In genomic region chr11:61955031-61955415, GRCh38 we compare ENCODE assay signal across 8 cellular contexts. TPM values are rescaled to one million over a fixed set of nuclear protein-coding genes. Genes with fewer than 3 reads are reported as not detected.
DNase-seq lines count a peak whose midpoint lies in the region; ATAC-seq, FAIRE-seq and TF ChIP-seq lines count a peak whose summit lies in the region.

No MANE protein-coding gene starts in this region.

- peaks cover 2% of the 10 kb centered on the region for H3K36me3 Mint-ChIP-seq in IgD-negative memory B cell
- no peaks in the 10 kb centered on the region for H3K36me3 Mint-ChIP-seq in central memory CD8-positive, alpha-beta T cell (ENCODE audit: insufficient read depth)

- peaks cover 0 to 22% (median 4%) of the 10 kb centered on the region in 7 donors for H3K27me3 ChIP-seq in spleen (replicated peaks in 1 of 7)

- CTCF ChIA-PET in AG04449 (lab: Yijun Ruan, JAX): interaction anchor here (1.0 to 12.3 kb wide), 8 partner anchors 10 to 153 kb away, joined by 3 to 568 read pairs (median 4); no protein-coding TSS in a partner anchor

- TF ChIP-seq POLR2A in spleen (IDR thresholded peaks at IDR 0.05): no peak

- H3K4me3 ChIP-seq in AG04449 (ENCODE audit: low read depth, low read length) (peak overlapping the region; percentile 37), spleen (peak overlapping the region; percentile 21 to 71 (median 36))

- H3K4me1 Mint-ChIP-seq in IgD-negative memory B cell: peaks cover 3 to 6% (median 5%) of the 10 kb centered on the region in 3 donors
- no peaks in the 10 kb centered on the region for H3K4me1 Mint-ChIP-seq in central memory CD8-positive, alpha-beta T cell

- no peaks in the 10 kb centered on the region for H3K9me3 Mint-ChIP-seq in IgD-negative memory B cell
- no peaks in the 10 kb centered on the region for H3K9me3 Mint-ChIP-seq in central memory CD8-positive, alpha-beta T cell

- WGBS in spleen, 5 donors: 6 to 8% (median 6%) methylated on average over 17 to 19 of the region's 19 CpGs

- no peak for DNase-seq in AG04449 (ENCODE audit: low read depth, low spot score)
- DNase-seq in central memory CD8-positive, alpha-beta T cell (ENCODE audit: low spot score in 2 of 2): no peak
- peak; percentile 30 for DNase-seq in inferior parietal cortex (ENCODE audit: extremely low spot score)
- peak; percentile 91 for DNase-seq in spleen
- DNase-seq in activated naive CD4-positive, alpha-beta T cell (lab: John Stamatoyannopoulos, UW): no peak
- no peak for DNase-seq in GM19239 (ENCODE audit: insufficient read length, low spot score)
- no peak for DNase-seq in stimulated activated CD4-positive, alpha-beta T cell treated with anti-CD3 and anti-CD28 coated beads, Interleukin-12 subunit alpha, Interleukin-12 subunit beta, amount 100 ng/mL, for 4 hours

- no peak for FAIRE-seq in GM19239 (lab: Jason Lieb, UNC)

- H3K27me3 Mint-ChIP-seq in IgD-negative memory B cell: peaks cover 17% of the 10 kb centered on the region
- H3K27me3 Mint-ChIP-seq in central memory CD8-positive, alpha-beta T cell: peaks cover 16% of the 10 kb centered on the region

- H3K27ac ChIP-seq in spleen: peak overlapping the region; percentile 27 to 98 (median 90)

- H3K9me3 ChIP-seq in spleen: no peaks in the 10 kb centered on the region

- peak; percentile 22 for ATAC-seq in central memory CD8-positive, alpha-beta T cell (replicated peaks; ENCODE audit: extremely low read depth, poor library complexity, severe bottlenecking)

- peak; percentile 54 for TF ChIP-seq CTCF in AG04449 (IDR thresholded peaks at IDR 0.05; ENCODE audit: insufficient read depth, low read length, missing control alignments)
- TF ChIP-seq CTCF in spleen (IDR thresholded peaks at IDR 0.05 in 8 of 11, conservative IDR thresholded peaks at IDR 0.05 in 3 of 11): peak in 6 of 11 experiments; percentile 13 to 58 (median 27)

- POLR2A ChIA-PET in AG04449 (lab: Yijun Ruan, JAX): interaction anchor here (0.6 to 1.4 kb wide), 4 partner anchors 9 to 84 kb away, joined by 4 to 6 read pairs (median 5); partner anchors contain the start of gene FTH1

- H3K4me3 Mint-ChIP-seq in IgD-negative memory B cell: peak overlapping the region in 3 of 4 donors; percentile 39 to 45 (median 44)
- H3K4me3 Mint-ChIP-seq in central memory CD8-positive, alpha-beta T cell: peak overlapping the region; percentile 13

- H3K36me3 ChIP-seq in spleen: peaks cover 0 to 35% (median 3%) of the 10 kb centered on the region in 6 donors

- intact Hi-C loops in spleen (cut with DNase I; ENCODE audit: low total_unique reads): no loop called here

- H3K4me1 ChIP-seq in spleen: peaks cover 3 to 54% (median 30%) of the 10 kb centered on the region in 6 donors

- H3K27ac Mint-ChIP-seq in IgD-negative memory B cell: peak overlapping the region in 1 of 3 donors; percentile 59
- no peak overlapping the region for H3K27ac Mint-ChIP-seq in central memory CD8-positive, alpha-beta T cell (ENCODE audit: low read depth)

RNA-seq across cellular contexts. Expression of gene BEST1, which starts 4.9 kb away (rescaled TPM):
- 1.2 TPM for polyA plus RNA-seq in IgD-negative memory B cell
- total RNA-seq in spleen: 10 to 100 TPM in 5 of 7 donors, 1 to 10 TPM in 2; 6.8 to 20.4 (median 12.3) TPM
- polyA plus RNA-seq in spleen: 1 to 10 TPM; 2.6 to 4.3 (median 3.0) TPM

RNA-seq across cellular contexts. Expression of gene FTH1, which starts 12.4 kb away (rescaled TPM):
- 4,223 TPM for polyA plus RNA-seq in IgD-negative memory B cell
- total RNA-seq in spleen: 1,000 to 10,000 TPM; 1,915 to 2,864 (median 2,469) TPM
- polyA plus RNA-seq in spleen: 1,000 to 10,000 TPM; 2,005 to 3,321 (median 2,533) TPM

RNA-seq across cellular contexts. Expression of gene RAB3IL1, which starts 37.7 kb away (rescaled TPM):
- not detected for polyA plus RNA-seq in IgD-negative memory B cell
- 10 to 100 TPM; 34.3 to 57.1 (median 39.5) TPM for total RNA-seq in spleen
- polyA plus RNA-seq in spleen: 10 to 100 TPM in 2 of 3 donors, 1 to 10 TPM in 1; 6.5 to 17.6 (median 14.1) TPM

Comparison
In these comparisons a context has a peak if more than half of its experiments do, and no peak if none do; other contexts are left out.
1. DNase-seq: peak in inferior parietal cortex (single experiment) and spleen (single experiment); none in AG04449 (single experiment), central memory CD8-positive, alpha-beta T cell (0 of 2), activated naive CD4-positive, alpha-beta T cell (0 of 4), GM19239 (single experiment) and stimulated activated CD4-positive, alpha-beta T cell treated with anti-CD3 and anti-CD28 coated beads, Interleukin-12 subunit alpha, Interleukin-12 subunit beta, amount 100 ng/mL, for 4 hours (single experiment).